ENCODE assay signal across 34 cellular contexts in genomic region chr2:98028931-98029717, GRCh38. TPM values are rescaled to one million over a fixed set of nuclear protein-coding genes. Genes with fewer than 3 reads are reported as not detected.
DNase-seq lines count a peak whose midpoint lies in the region; ATAC-seq, FAIRE-seq and TF ChIP-seq lines count a peak whose summit lies in the region.
"Had no signal": no experiment of that assay in that cellular context is flagged by ENCODE, and none has a peak within 500 bp of the region (broad histone marks: within the 10 kb centered on the region; RNA-seq: fewer than 3 reads in every experiment).

No MANE protein-coding gene starts in this region.

- peaks cover 0 to 38% (median 0%) of the 10 kb centered on the region in 11 experiments; a peak in 7 of 22 replicates for H4K20me1 ChIP-seq in BLaER1 treated with 17β-estradiol and CSF1 and Interleukin-3, amounts not matched to agents 10 nM and 100 nM
- H4K20me1 ChIP-seq in OCI-LY3 (ENCODE audit: insufficient read depth, low read length) (no peaks in the 10 kb centered on the region), osteoblast (ENCODE audit: insufficient read depth, low read length) (no peaks in the 10 kb centered on the region)

- H3K27ac ChIP-seq in BLaER1 treated with 17β-estradiol and CSF1 and Interleukin-3, amounts not matched to agents 10 nM and 100 nM: no peak overlapping the region
- H3K27ac ChIP-seq in OCI-LY3 (ENCODE audit: low read length): peak overlapping the region; percentile 97
- H3K27ac ChIP-seq in epithelial cell of prostate: peak overlapping the region; percentile 36
- peak overlapping the region; percentile 88 for H3K27ac ChIP-seq in osteoblast (ENCODE audit: low read depth, low read length)
- H3K27ac ChIP-seq: left lung, skin epidermis had no signal

- H3K27me3 ChIP-seq in BLaER1 treated with 17β-estradiol and CSF1 and Interleukin-3, amounts not matched to agents 10 nM and 100 nM: peaks cover 0 to 87% (median 0%) of the 10 kb centered on the region in 11 experiments; a peak in 7 of 22 replicates
- H3K27me3 ChIP-seq in OCI-LY3 (ENCODE audit: low read depth, low read length): no peaks in the 10 kb centered on the region
- H3K27me3 ChIP-seq in osteoblast (ENCODE audit: insufficient read depth, low read length): no peaks in the 10 kb centered on the region
- H3K27me3 ChIP-seq: BE2C, MG63, transverse colon had no signal

- no peaks in the 10 kb centered on the region for H3K36me3 Mint-ChIP-seq in WTC11
- H3K36me3 Mint-ChIP-seq: CD8-positive, alpha-beta memory T cell; mesothelial cell of epicardium; naive thymus-derived CD4-positive, alpha-beta T cell had no signal

- peak overlapping the region in 6 of 11 experiments; percentile 76 to 90 (median 84); a peak in 8 of 22 replicates for H3K4me2 ChIP-seq in BLaER1 treated with 17β-estradiol and CSF1 and Interleukin-3, amounts not matched to agents 10 nM and 100 nM
- peak overlapping the region; percentile 83 for H3K4me2 ChIP-seq in OCI-LY3 (ENCODE audit: low read length)
- H3K4me2 ChIP-seq in osteoblast (ENCODE audit: insufficient read depth, low read length): no peak overlapping the region

- H3K4me3 ChIP-seq in BLaER1 treated with 17β-estradiol and CSF1 and Interleukin-3, amounts not matched to agents 10 nM and 100 nM: no peak overlapping the region
- no peak overlapping the region for H3K4me3 ChIP-seq in OCI-LY3 (ENCODE audit: low read length)
- H3K4me3 ChIP-seq in osteoblast (ENCODE audit: insufficient read depth, low read length): no peak overlapping the region
- H3K4me3 ChIP-seq: left lung, MG63, skin epidermis, transverse colon had no signal

- ATAC-seq in WTC11: no peak
- ATAC-seq: left lung; naive thymus-derived CD4-positive, alpha-beta T cell had no signal

- H3K9ac ChIP-seq in BLaER1 treated with 17β-estradiol and CSF1 and Interleukin-3, amounts not matched to agents 10 nM and 100 nM: no peak overlapping the region
- peak overlapping the region; percentile 70; the same call in 1 of the 2 replicates for H3K9ac ChIP-seq in OCI-LY3 (ENCODE audit: low read length)

- DNase-seq in epithelial cell of prostate (ENCODE audit: low read depth, low spot score) (no peak), osteoblast (ENCODE audit: insufficient read length, low spot score, missing footprints) (no peak), RCC 7860 (ENCODE audit: low spot score) (no peak), WTC11 (ENCODE audit: low spot score) (no peak), cerebellum (ENCODE audit: low spot score) (no peak)
- DNase-seq in stimulated activated CD4-positive, alpha-beta T cell treated with anti-CD3 and anti-CD28 coated beads, Interleukin-1b, Interleukin-23, amount 100 ng/mL, for 48 hours: no peak
- DNase-seq: ACHN; activated CD4-positive, alpha-beta memory T cell treated with anti-CD3 and anti-CD28 coated beads, Interleukin-2, amount 10 ng/mL, durations not matched to agents 7 days and 5 days; activated CD4-positive, CD25-positive, alpha-beta regulatory T cell treated with anti-CD3 and anti-CD28 coated beads, Interleukin-2, amount 50 U/mL, for 72 hours; activated naive CD4-positive, alpha-beta T cell treated with anti-CD3 and anti-CD28 coated beads, Interleukin-2, amount 50 U/mL, for 16 hours; BE2C; CD8-positive, alpha-beta memory T cell; cortex of kidney; glutamatergic neuron; KG1; left lung; naive thymus-derived CD4-positive, alpha-beta T cell; NCI-H2081 treated with DMSO at 0.1 percent for 48 hours; NCI-H2227 treated with DMSO at 0.1 percent for 48 hours; NCI-H526; NK-92 treated with Interleukin-12 subunit alpha and Interleukin-12 subunit beta, amount 100 ng/mL, for 24 hours; occipital lobe; Right ventricle myocardium superior; stimulated activated CD4-positive, alpha-beta T cell treated with anti-CD3 and anti-CD28 coated beads, Interleukin-2, amount 100 ng/mL, for 24 hours; T-helper 2 cell; transverse colon had no signal

- peaks cover 29 to 38% (median 33%) of the 10 kb centered on the region in 10 experiments for H3K4me1 ChIP-seq in BLaER1 treated with 17β-estradiol and CSF1 and Interleukin-3, amounts not matched to agents 10 nM and 100 nM
- H3K4me1 ChIP-seq in OCI-LY3 (ENCODE audit: low read length): peaks cover 54% of the 10 kb centered on the region
- H3K4me1 ChIP-seq in osteoblast (ENCODE audit: insufficient read depth, low read length): peaks cover 26% of the 10 kb centered on the region
- H3K4me1 ChIP-seq: BE2C had no signal

- CTCF ChIA-PET in WTC11 (lab: Charles Lee): no interaction called here

- H3K9me3 Mint-ChIP-seq in WTC11: peaks cover 2% of the 10 kb centered on the region; the same call in 1 of the 2 replicates
- H3K9me3 Mint-ChIP-seq: activated CD4-positive, alpha-beta memory T cell treated with anti-CD3 and anti-CD28 coated beads, Interleukin-2, amount 10 ng/mL, durations not matched to agents 7 days and 5 days; activated T-helper 17 cell treated with anti-CD3 and anti-CD28 coated beads, Interleukin-2, amount 50 U/mL, for 72 hours; CD8-positive, alpha-beta memory T cell; mesothelial cell of epicardium; naive thymus-derived CD4-positive, alpha-beta T cell had no signal

- peak overlapping the region; percentile 20; the same call in 1 of the 2 replicates for H2AFZ ChIP-seq in OCI-LY3 (ENCODE audit: low read depth, low read length)
- H2AFZ ChIP-seq in osteoblast (ENCODE audit: low read length): peak overlapping the region; percentile 4

- H3K27ac Mint-ChIP-seq in WTC11: no peak overlapping the region
- H3K27ac Mint-ChIP-seq: activated CD4-positive, alpha-beta memory T cell treated with anti-CD3 and anti-CD28 coated beads, Interleukin-2, amount 10 ng/mL, durations not matched to agents 7 days and 5 days; activated T-helper 17 cell treated with anti-CD3 and anti-CD28 coated beads, Interleukin-2, amount 50 U/mL, for 72 hours; CD8-positive, alpha-beta memory T cell; mesothelial cell of epicardium had no signal

- no peak overlapping the region for H3K4me3 Mint-ChIP-seq in WTC11
- H3K4me3 Mint-ChIP-seq: activated CD4-positive, alpha-beta memory T cell treated with anti-CD3 and anti-CD28 coated beads, Interleukin-2, amount 10 ng/mL, durations not matched to agents 7 days and 5 days; activated T-helper 17 cell treated with anti-CD3 and anti-CD28 coated beads, Interleukin-2, amount 50 U/mL, for 72 hours; CD8-positive, alpha-beta memory T cell; mesothelial cell of epicardium; naive thymus-derived CD4-positive, alpha-beta T cell had no signal

- no peaks in the 10 kb centered on the region for H3K9me3 ChIP-seq in BLaER1 treated with 17β-estradiol and CSF1 and Interleukin-3, amounts not matched to agents 10 nM and 100 nM (replicated peaks in 1 of 11)
- H3K9me3 ChIP-seq in OCI-LY3 (ENCODE audit: insufficient read depth, low read length): no peaks in the 10 kb centered on the region
- H3K9me3 ChIP-seq in osteoblast (ENCODE audit: low read depth, low read length): no peaks in the 10 kb centered on the region
- H3K9me3 ChIP-seq: BE2C, left lung, MG63, transverse colon had no signal

- FAIRE-seq in RCC 7860 (lab: Jason Lieb, UNC): no peak
- FAIRE-seq: H1 had no signal

- no peak for TF ChIP-seq CTCF in OCI-LY3 (IDR thresholded peaks at IDR 0.05; ENCODE audit: low read depth, low read length)
- TF ChIP-seq CTCF in osteoblast (IDR thresholded peaks at IDR 0.05; ENCODE audit: extremely low read depth, low read depth, low read length): no peak
- no peak for TF ChIP-seq CTCF in WTC11 (IDR thresholded peaks at IDR 0.05)

- H3K36me3 ChIP-seq in BLaER1 treated with 17β-estradiol and CSF1 and Interleukin-3, amounts not matched to agents 10 nM and 100 nM: no peaks in the 10 kb centered on the region
- H3K36me3 ChIP-seq in OCI-LY3 (replicated peaks; ENCODE audit: low read depth, low read length): no peaks in the 10 kb centered on the region
- no peaks in the 10 kb centered on the region for H3K36me3 ChIP-seq in osteoblast (ENCODE audit: insufficient read depth, low read length)
- H3K36me3 ChIP-seq: BE2C, left lung, MG63, transverse colon had no signal

- POLR2A ChIA-PET in WTC11 (lab: Charles Lee): no interaction called here

- peaks cover 9% of the 10 kb centered on the region for H3K4me1 Mint-ChIP-seq in WTC11
- H3K4me1 Mint-ChIP-seq: mesothelial cell of epicardium had no signal

- H3K27me3 Mint-ChIP-seq in WTC11 (ENCODE audit: low read depth): no peaks in the 10 kb centered on the region; the same call in 1 of the 2 replicates

- H3K79me2 ChIP-seq in OCI-LY3 (ENCODE audit: low read length) (no peaks in the 10 kb centered on the region), osteoblast (ENCODE audit: insufficient read depth, low read length) (no peaks in the 10 kb centered on the region)

TF ChIP-seq in WTC11, 78 proteins besides CTCF, POLR2A, EP300 and RAD21 (continues in another document):
- TF ChIP-seq IRF2 (CRISPR knock-in tag; IDR thresholded peaks at IDR 0.05; ENCODE audit: borderline replicate concordance, low read depth) (no peak), PRRX2 (CRISPR knock-in tag; IDR thresholded peaks at IDR 0.05) (no peak), ERG (CRISPR knock-in tag; IDR thresholded peaks at IDR 0.05) (no peak)

RNA-seq across cellular contexts. Expression of gene TMEM131, which starts 33.4 kb away (rescaled TPM):
- total RNA-seq in osteoblast (30.0 and 41.8 TPM in 2 replicates), WTC11 (2021) (18.6 to 21.9 TPM (median 19.4 TPM) in 3 replicates), cerebellum (41.6 TPM)

RNA-seq across cellular contexts. Expression of gene VWA3B, which starts 57.8 kb away (rescaled TPM):
- total RNA-seq in osteoblast (0.59 TPM in 1 of 2 replicates, not detected in the other), WTC11 (2021) (not detected in 3 replicates), cerebellum (0.73 TPM)
- total RNA-seq: activated CD4-positive, alpha-beta memory T cell treated with anti-CD3 and anti-CD28 coated beads, Interleukin-2, amount 10 ng/mL, durations not matched to agents 7 days and 5 days; activated T-helper 17 cell treated with anti-CD3 and anti-CD28 coated beads, Interleukin-2, amount 50 U/mL, for 72 hours; CD8-positive, alpha-beta memory T cell; fibroblast of villous mesenchyme; H1; mesothelial cell of epicardium; naive thymus-derived CD4-positive, alpha-beta T cell had no signal

Comparison
In these comparisons a context has a peak if more than half of its experiments do, and no peak if none do; other contexts are left out.
1. H3K27ac ChIP-seq: peak in OCI-LY3 (single experiment), epithelial cell of prostate (single experiment) and osteoblast (single experiment); none in BLaER1 treated with 17β-estradiol and CSF1 and Interleukin-3, amounts not matched to agents 10 nM and 100 nM (0 of 11).